20 cellular contexts compared by ENCODE assay signal in genomic region chr1:7930547-7931445, GRCh38. TPM values are rescaled to one million over a fixed set of nuclear protein-coding genes. Genes with fewer than 3 reads are reported as not detected.
DNase-seq lines count a peak whose midpoint lies in the region; ATAC-seq, FAIRE-seq and TF ChIP-seq lines count a peak whose summit lies in the region.
"Had no signal": no experiment of that assay in that cellular context is flagged by ENCODE, and none has a peak within 500 bp of the region (broad histone marks: within the 10 kb centered on the region; RNA-seq: fewer than 3 reads in every experiment).

No MANE protein-coding gene starts in this region.

- no peaks in the 10 kb centered on the region for H3K36me3 Mint-ChIP-seq in activated CD4-positive, alpha-beta T cell treated with anti-CD3 and anti-CD28 coated beads, Interleukin-2, amount 10 ng/mL, durations not matched to agents 7 days and 5 days (ENCODE audit: low read depth)
- peaks cover 44% of the 10 kb centered on the region for H3K36me3 Mint-ChIP-seq in activated T-helper 1 cell treated with anti-CD3 and anti-CD28 coated beads, Interleukin-12 subunit alpha, Interleukin-12 subunit beta, Interleukin-2, Interleukin-4 antibody, amounts not matched to agents 30 ng/mL and 10 ng/mL and 1 ng/mL, durations not matched to agents 14 hours and 24 hours and 36 hours (ENCODE audit: low read depth)
- H3K36me3 Mint-ChIP-seq in natural killer cell = no peaks in the 10 kb centered on the region
- H3K36me3 Mint-ChIP-seq: WTC11 had no signal

- peak; percentile 52 to 66 (median 59) for ATAC-seq in natural killer cell
- ATAC-seq: foreskin keratinocyte, WTC11 had no signal

- CTCF ChIA-PET in activated CD4-positive, alpha-beta T cell treated with anti-CD3 and anti-CD28 coated beads, Interleukin-2, amount 10 ng/mL, durations not matched to agents 7 days and 5 days (lab: Charles Lee) = interaction anchor here (0.8 to 0.9 kb wide), 2 partner anchors 9 to 12 kb away, joined by 3 read pairs; partner anchors contain the start of gene TNFRSF9

- TF ChIP-seq CTCF in natural killer cell (IDR thresholded peaks at IDR 0.05) = no peak

- peaks cover 22% of the 10 kb centered on the region for H3K4me1 Mint-ChIP-seq in activated CD4-positive, alpha-beta T cell treated with anti-CD3 and anti-CD28 coated beads, Interleukin-2, amount 10 ng/mL, durations not matched to agents 7 days and 5 days
- H3K4me1 Mint-ChIP-seq in activated T-helper 1 cell treated with anti-CD3 and anti-CD28 coated beads, Interleukin-12 subunit alpha, Interleukin-12 subunit beta, Interleukin-2, Interleukin-4 antibody, amounts not matched to agents 30 ng/mL and 10 ng/mL and 1 ng/mL, durations not matched to agents 14 hours and 24 hours and 36 hours (ENCODE audit: low read depth) = peaks cover 37% of the 10 kb centered on the region
- peaks cover 48 to 53% of the 10 kb centered on the region in 2 donors for H3K4me1 Mint-ChIP-seq in natural killer cell
- H3K4me1 Mint-ChIP-seq: nephron progenitor cell, WTC11 had no signal

- DNase-seq in activated CD4-positive, alpha-beta T cell treated with anti-CD3 and anti-CD28 coated beads, Interleukin-2, amount 10 ng/mL, durations not matched to agents 7 days and 5 days = no peak
- DNase-seq in activated CD4-positive, alpha-beta T cell treated with anti-CD3 and anti-CD28 coated beads, Interleukin-2, amount 50 U/mL, for 1 hour = no peak
- no peak for DNase-seq in HTR-8/SVneo (ENCODE audit: insufficient read length, low spot score)
- DNase-seq in activated T-helper 1 cell treated with anti-CD3 and anti-CD28 coated beads, Interleukin-12 subunit alpha, Interleukin-12 subunit beta, Interleukin-2, Interleukin-4 antibody, amounts not matched to agents 30 ng/mL and 10 ng/mL and 1 ng/mL, durations not matched to agents 14 hours and 24 hours and 36 hours (ENCODE audit: low spot score) = no peak
- DNase-seq in natural killer cell = no peak
- no peak for DNase-seq in NCI-H2227 treated with DMSO at 0.1 percent for 48 hours (lab: John Stamatoyannopoulos, UW)
- no peak for DNase-seq in NCI-H2029 (lab: John Stamatoyannopoulos, UW)
- DNase-seq in medulla oblongata (ENCODE audit: extremely low spot score) = no peak
- DNase-seq: activated gamma-delta T cell treated with Interleukin-2 at 50 U/mL for 16 hours, DMS 273 treated with DMSO at 0.1 percent for 48 hours, foreskin keratinocyte, IMR-90, lower lobe of right lung, NCI-H1105 treated with DMSO at 0.1 percent for 48 hours, nephron progenitor cell, retina, SK-N-SH had no signal

- peak; percentile 16 for FAIRE-seq in HTR-8/SVneo (lab: Jason Lieb, UNC)
- FAIRE-seq: endometrium had no signal

- POLR2A ChIA-PET in activated CD4-positive, alpha-beta T cell treated with anti-CD3 and anti-CD28 coated beads, Interleukin-2, amount 10 ng/mL, durations not matched to agents 7 days and 5 days (lab: Charles Lee) = no interaction called here

- H3K27ac Mint-ChIP-seq in activated CD4-positive, alpha-beta T cell treated with anti-CD3 and anti-CD28 coated beads, Interleukin-2, amount 10 ng/mL, durations not matched to agents 7 days and 5 days = peak overlapping the region; percentile 87
- peak overlapping the region; percentile 89 for H3K27ac Mint-ChIP-seq in activated T-helper 1 cell treated with anti-CD3 and anti-CD28 coated beads, Interleukin-12 subunit alpha, Interleukin-12 subunit beta, Interleukin-2, Interleukin-4 antibody, amounts not matched to agents 30 ng/mL and 10 ng/mL and 1 ng/mL, durations not matched to agents 14 hours and 24 hours and 36 hours
- H3K27ac Mint-ChIP-seq in natural killer cell = peak overlapping the region; percentile 88 to 90
- H3K27ac Mint-ChIP-seq: nephron progenitor cell, WTC11 had no signal

- H3K4me3 Mint-ChIP-seq in activated CD4-positive, alpha-beta T cell treated with anti-CD3 and anti-CD28 coated beads, Interleukin-2, amount 10 ng/mL, durations not matched to agents 7 days and 5 days = no peak overlapping the region
- peak overlapping the region; percentile 56 for H3K4me3 Mint-ChIP-seq in activated T-helper 1 cell treated with anti-CD3 and anti-CD28 coated beads, Interleukin-12 subunit alpha, Interleukin-12 subunit beta, Interleukin-2, Interleukin-4 antibody, amounts not matched to agents 30 ng/mL and 10 ng/mL and 1 ng/mL, durations not matched to agents 14 hours and 24 hours and 36 hours
- H3K4me3 Mint-ChIP-seq in natural killer cell = peak overlapping the region; percentile 80
- H3K4me3 Mint-ChIP-seq: nephron progenitor cell, WTC11 had no signal

- H3K9me3 Mint-ChIP-seq in activated CD4-positive, alpha-beta T cell treated with anti-CD3 and anti-CD28 coated beads, Interleukin-2, amount 10 ng/mL, durations not matched to agents 7 days and 5 days = no peaks in the 10 kb centered on the region
- no peaks in the 10 kb centered on the region for H3K9me3 Mint-ChIP-seq in activated T-helper 1 cell treated with anti-CD3 and anti-CD28 coated beads, Interleukin-12 subunit alpha, Interleukin-12 subunit beta, Interleukin-2, Interleukin-4 antibody, amounts not matched to agents 30 ng/mL and 10 ng/mL and 1 ng/mL, durations not matched to agents 14 hours and 24 hours and 36 hours
- H3K9me3 Mint-ChIP-seq in natural killer cell = no peaks in the 10 kb centered on the region
- H3K9me3 Mint-ChIP-seq: nephron progenitor cell, WTC11 had no signal

- no peaks in the 10 kb centered on the region for H3K27me3 Mint-ChIP-seq in activated CD4-positive, alpha-beta T cell treated with anti-CD3 and anti-CD28 coated beads, Interleukin-2, amount 10 ng/mL, durations not matched to agents 7 days and 5 days
- H3K27me3 Mint-ChIP-seq in activated T-helper 1 cell treated with anti-CD3 and anti-CD28 coated beads, Interleukin-12 subunit alpha, Interleukin-12 subunit beta, Interleukin-2, Interleukin-4 antibody, amounts not matched to agents 30 ng/mL and 10 ng/mL and 1 ng/mL, durations not matched to agents 14 hours and 24 hours and 36 hours (ENCODE audit: insufficient read depth) = peaks cover 6% of the 10 kb centered on the region
- H3K27me3 Mint-ChIP-seq in natural killer cell (ENCODE audit: low read depth in 2 of 2) = no peaks in the 10 kb centered on the region

- intact Hi-C loops in activated T-helper 1 cell treated with anti-CD3 and anti-CD28 coated beads, Interleukin-12 subunit alpha, Interleukin-12 subunit beta, Interleukin-2, Interleukin-4 antibody, amounts not matched to agents 30 ng/mL and 10 ng/mL and 1 ng/mL, durations not matched to agents 14 hours and 24 hours and 36 hours (cut with micrococcal nuclease) = loop anchor here (1.0 kb wide), 4 partner anchors 10 to 31 kb away; partner anchors contain the start of genes PARK7 and TNFRSF9
- intact Hi-C loops in natural killer cell (cut with micrococcal nuclease) = loop anchor here (2.0 kb wide), 1 partner anchor 14 kb away; no protein-coding TSS in a partner anchor

RNA-seq across cellular contexts. Expression of gene TNFRSF9, which starts 9.8 kb away (rescaled TPM):
- total RNA-seq in activated CD4-positive, alpha-beta T cell treated with anti-CD3 and anti-CD28 coated beads, Interleukin-2, amount 10 ng/mL, durations not matched to agents 7 days and 5 days = under 1 TPM; 0.57 to 0.62 TPM
- total RNA-seq in activated T-helper 1 cell treated with anti-CD3 and anti-CD28 coated beads, Interleukin-12 subunit alpha, Interleukin-12 subunit beta, Interleukin-2, Interleukin-4 antibody, amounts not matched to agents 30 ng/mL and 10 ng/mL and 1 ng/mL, durations not matched to agents 14 hours and 24 hours and 36 hours = 57.0 and 60.5 TPM in 2 replicates
- total RNA-seq in natural killer cell = 1 to 10 TPM; 2.6 to 6.4 (median 4.2) TPM
- total RNA-seq: cardiac muscle cell, WTC11 had no signal

RNA-seq across cellular contexts. Expression of gene PARK7, which starts 30.7 kb away (rescaled TPM):
- total RNA-seq in activated CD4-positive, alpha-beta T cell treated with anti-CD3 and anti-CD28 coated beads, Interleukin-2, amount 10 ng/mL, durations not matched to agents 7 days and 5 days = 100 to 1,000 TPM; 226 to 232 TPM
- 425 and 429 TPM in 2 replicates for total RNA-seq in activated T-helper 1 cell treated with anti-CD3 and anti-CD28 coated beads, Interleukin-12 subunit alpha, Interleukin-12 subunit beta, Interleukin-2, Interleukin-4 antibody, amounts not matched to agents 30 ng/mL and 10 ng/mL and 1 ng/mL, durations not matched to agents 14 hours and 24 hours and 36 hours
- total RNA-seq in natural killer cell = 100 to 1,000 TPM; 120 to 127 (median 127) TPM
